8 cellular contexts compared by ENCODE assay signal in genomic region chr6:31659649-31660223, GRCh38. TPM values are rescaled to one million over a fixed set of nuclear protein-coding genes. Genes with fewer than 3 reads are reported as not detected.
DNase-seq lines count a peak whose midpoint lies in the region; ATAC-seq and TF ChIP-seq lines count a peak whose summit lies in the region.

No MANE protein-coding gene starts in this region.

- POLR2A ChIA-PET in Caco-2 (lab: Charles Lee): interaction anchor here (1.0 to 2.4 kb wide), 2 partner anchors 31 to 155 kb away, joined by 4 to 5 read pairs; partner anchors contain the start of genes HSPA1A and HSPA1L

- H3K27ac Mint-ChIP-seq in Caco-2 (ENCODE audit: unreplicated experiment): peak overlapping the region; percentile 89

- CTCF ChIA-PET in Caco-2 (lab: Charles Lee): interaction anchor here (0.6 kb wide), 1 partner anchor 165 kb away, joined by 3 read pairs; no protein-coding TSS in a partner anchor

- peak overlapping the region; percentile 78 for H3K9ac ChIP-seq in MM.1S (ENCODE audit: low read length)

- peaks cover 53% of the 10 kb centered on the region for H3K4me1 Mint-ChIP-seq in Caco-2 (ENCODE audit: low read depth, unreplicated experiment)

- peak overlapping the region; percentile 94 for H3K4me2 ChIP-seq in MM.1S (ENCODE audit: low read depth, low read length)

- TF ChIP-seq CTCF in Caco-2 (IDR thresholded peaks at IDR 0.05; ENCODE audit: insufficient read depth in 1 of 2, low read depth in 1 of 2, low read length in 1 of 2, severe bottlenecking in 1 of 2, unreplicated experiment in 1 of 2) (no peak), MM.1S (IDR thresholded peaks at IDR 0.05; ENCODE audit: low read length) (no peak), brain microvascular endothelial cell (IDR thresholded peaks at IDR 0.05; ENCODE audit: low read depth, low read length, missing control alignments) (no peak), left lung (IDR thresholded peaks at IDR 0.05) (no peak), thyroid gland (IDR thresholded peaks at IDR 0.05) (no peak)

- no peaks in the 10 kb centered on the region for H3K9me3 Mint-ChIP-seq in Caco-2 (ENCODE audit: unreplicated experiment)

- H3K27ac ChIP-seq in MM.1S (ENCODE audit: low read length) (peak overlapping the region; percentile 54; the same call in 1 of the 2 replicates), brain microvascular endothelial cell (no peak overlapping the region), left lung (peak overlapping the region; percentile 82 to 90), thyroid gland (peak overlapping the region; percentile 59 to 82 (median 81))

- 20 to 55% methylated on average over 2 to 4 of the region's 10 CpGs for WGBS in thyroid gland, 2 donors

- peak overlapping the region; percentile 18; the same call in 1 of the 2 replicates for H2AFZ ChIP-seq in MM.1S (ENCODE audit: low read length)

- peak; percentile 53 for ATAC-seq in left lung
- no peak for ATAC-seq in GM21367 (IDR thresholded peaks at IDR 0.05; ENCODE audit: unreplicated experiment)

- H3K36me3 Mint-ChIP-seq in Caco-2 (ENCODE audit: insufficient read depth, unreplicated experiment): peaks cover 78% of the 10 kb centered on the region

- in situ Hi-C loops in brain microvascular endothelial cell (cut with HindIII; ENCODE audit: low pct_ligation_motif_present, low sequenced_read_pairs): no loop called here

- TF ChIP-seq POLR2A in thyroid gland (IDR thresholded peaks at IDR 0.05): no peak

- intact Hi-C loops in Caco-2 (cut with micrococcal nuclease; ENCODE audit: unreplicated experiment): loop anchor here (1.0 kb wide), 1 partner anchor 7 kb away; the partner anchor contains the start of gene BAG6
- intact Hi-C loops in left lung (cut with DNase I): no loop called here
- intact Hi-C loops in thyroid gland (cut with DNase I): no loop called here

- H3K4me3 ChIP-seq in Caco-2 (ENCODE audit: low read depth, low read length) (peak overlapping the region; percentile 53), MM.1S (ENCODE audit: low read length) (peak overlapping the region; percentile 87), brain microvascular endothelial cell (ENCODE audit: low read depth, low read length) (peak overlapping the region; percentile 87), left lung (peak overlapping the region; percentile 73 to 92), thyroid gland (replicated peaks in 1 of 3) (peak overlapping the region; percentile 54 to 88 (median 83))

- DNase-seq in Caco-2 (no peak), MM.1S (peak; percentile 12), brain microvascular endothelial cell (no peak), left lung (no peak), thyroid gland (peak; percentile 9 to 24), UCSD-AML1 (lab: John Stamatoyannopoulos, UW; ENCODE audit: unreplicated experiment) (no peak), KG1 (lab: John Stamatoyannopoulos, UW) (no peak)

- H3K4me1 ChIP-seq in Caco-2 (peaks cover 40% of the 10 kb centered on the region), MM.1S (ENCODE audit: low read length) (peaks cover 36% of the 10 kb centered on the region), left lung (peaks cover 28 to 77% of the 10 kb centered on the region in 2 donors), thyroid gland (peaks cover 38 to 51% of the 10 kb centered on the region in 2 donors)

- H3K36me3 ChIP-seq in Caco-2 (ENCODE audit: control insufficient read depth, insufficient read depth, low read length) (peaks cover 9% of the 10 kb centered on the region), MM.1S (replicated peaks; ENCODE audit: insufficient read depth, low read length) (no peaks in the 10 kb centered on the region), brain microvascular endothelial cell (replicated peaks) (peaks cover 9% of the 10 kb centered on the region), left lung (peaks cover 0 to 47% of the 10 kb centered on the region in 2 donors), thyroid gland (peaks cover 0 to 6% of the 10 kb centered on the region in 2 donors)

- H3K9me2 ChIP-seq in MM.1S (replicated peaks; ENCODE audit: insufficient read depth, low read length): no peaks in the 10 kb centered on the region

- H3K79me2 ChIP-seq in MM.1S (ENCODE audit: low read length): peaks cover 55% of the 10 kb centered on the region

- H3F3A ChIP-seq in MM.1S (ENCODE audit: insufficient read depth, low read length): peaks cover 14% of the 10 kb centered on the region

- BruUV-seq in Caco-2 (replicated peaks; lab: Mats Ljungman, UMichigan): no TSS peak

- no peaks in the 10 kb centered on the region for H3K9me3 ChIP-seq in Caco-2
- no peaks in the 10 kb centered on the region for H3K9me3 ChIP-seq in MM.1S (replicated peaks; ENCODE audit: insufficient read depth, low read length)
- H3K9me3 ChIP-seq in left lung: no peaks in the 10 kb centered on the region
- H3K9me3 ChIP-seq in thyroid gland: no peaks in the 10 kb centered on the region

- no peaks in the 10 kb centered on the region for H3K27me3 Mint-ChIP-seq in Caco-2 (ENCODE audit: insufficient read depth, unreplicated experiment)

- peak overlapping the region; percentile 88 for H3K4me3 Mint-ChIP-seq in Caco-2 (ENCODE audit: unreplicated experiment)

- H4K20me1 ChIP-seq in MM.1S (ENCODE audit: insufficient read depth, low read length): no peaks in the 10 kb centered on the region

- no peaks in the 10 kb centered on the region for H3K27me3 ChIP-seq in Caco-2 (replicated peaks; ENCODE audit: control insufficient read depth, insufficient read depth, low read length)
- H3K27me3 ChIP-seq in MM.1S (replicated peaks; ENCODE audit: insufficient read depth, low read length): no peaks in the 10 kb centered on the region
- no peaks in the 10 kb centered on the region for H3K27me3 ChIP-seq in brain microvascular endothelial cell (replicated peaks)
- no peaks in the 10 kb centered on the region for H3K27me3 ChIP-seq in left lung
- H3K27me3 ChIP-seq in thyroid gland: no peaks in the 10 kb centered on the region

RNA-seq across cellular contexts. Expression of gene C6orf47, which starts 0.8 kb away (rescaled TPM):
- total RNA-seq in Caco-2 (2022) (19.4 and 19.7 TPM in 2 replicates), left lung (10 to 100 TPM; 21.9 to 23.8 TPM), thyroid gland (10 to 100 TPM; 23.6 to 32.3 (median 28.7) TPM)

RNA-seq across cellular contexts. Expression of gene APOM, which starts 4.0 kb away (rescaled TPM):
- total RNA-seq in Caco-2 (2022): 14.8 and 15.8 TPM in 2 replicates
- total RNA-seq in left lung: 1 to 10 TPM; 1.0 to 1.5 TPM
- 1 to 10 TPM; 2.3 to 5.1 (median 4.5) TPM for total RNA-seq in thyroid gland

RNA-seq across cellular contexts. Expression of gene GPANK1, which starts 5.1 kb away (rescaled TPM):
- 20.3 TPM in 2 replicates for total RNA-seq in Caco-2 (2022)
- total RNA-seq in left lung: 10 to 100 TPM; 10.3 to 13.2 TPM
- 10 to 100 TPM; 15.7 to 23.2 (median 22.1) TPM for total RNA-seq in thyroid gland

RNA-seq across cellular contexts. Expression of gene CSNK2B, which starts 6.1 kb away (rescaled TPM):
- total RNA-seq in Caco-2 (2022) (219 and 221 TPM in 2 replicates), left lung (100 to 1,000 TPM in 1 of 2 donors, 10 to 100 TPM in 1; 96.6 to 128 TPM), thyroid gland (100 to 1,000 TPM; 181 to 264 (median 206) TPM)

RNA-seq across cellular contexts. Expression of gene BAG6, which starts 7.3 kb away (rescaled TPM):
- total RNA-seq in Caco-2 (2022) (354 and 376 TPM in 2 replicates), left lung (100 to 1,000 TPM; 243 to 278 TPM), thyroid gland (100 to 1,000 TPM; 179 to 301 (median 245) TPM)

Comparison
In these comparisons a context has a peak if more than half of its experiments do, and no peak if none do; other contexts are left out.
1. DNase-seq: peak in MM.1S (single experiment) and thyroid gland (2 of 2); none in Caco-2 (0 of 2), brain microvascular endothelial cell (single experiment), left lung (0 of 2), UCSD-AML1 (single experiment) and KG1 (single experiment).
2. Peak in every context shown above with its lines, with median percentiles within 50 percentile points of each other: H3K4me3 ChIP-seq.